Comparison of ENCODE assay signal across 8 cellular contexts in genomic region chr6:117674503-117674902, GRCh38. TPM values are rescaled to one million over a fixed set of nuclear protein-coding genes. Genes with fewer than 3 reads are reported as not detected.
A peak's percentile ranks its signal among the peaks of the same experiment; 100 is the strongest.
DNase-seq lines count a peak whose midpoint lies in the region; ATAC-seq and TF ChIP-seq lines count a peak whose summit lies in the region.

No MANE protein-coding gene starts in this region.

- no peaks in the 10 kb centered on the region for H3K9me2 ChIP-seq in HCT116 (ENCODE audit: insufficient read depth)

- no peaks in the 10 kb centered on the region for H3K9me3 ChIP-seq in HCT116 (ENCODE audit: control insufficient read depth in 1 of 2, insufficient read depth in 1 of 2, low read depth in 1 of 2, low read length in 2 of 2)
- 0 out of 2 replicates have a peak, but pooled peaks cover 3% of the 10 kb centered on the region for H3K9me3 ChIP-seq in SJSA1 (replicated peaks)
- no peaks in the 10 kb centered on the region for H3K9me3 ChIP-seq in skeletal muscle satellite cell (replicated peaks; ENCODE audit: low read length)

- BruUV-seq in HCT116 (replicated peaks; lab: Mats Ljungman, UMichigan), result no TSS peak

- CTCF ChIA-PET in HCT116 (lab: Charles Lee), result no interaction called here

- H2AFZ ChIP-seq in HCT116 (ENCODE audit: low read depth, low read length, poor library complexity, severe bottlenecking), result peak overlapping the region; percentile 75

- TF ChIP-seq RAD21 in HCT116 (IDR thresholded peaks at IDR 0.05; ENCODE audit: low read depth), result no peak

- H3K4me3 ChIP-seq in HCT116 (replicated peaks in 1 of 2; ENCODE audit: low read depth in 1 of 2, low read length in 2 of 2), result peak overlapping the region; percentile 59 to 71
- peak overlapping the region; percentile 89 for H3K4me3 ChIP-seq in SJSA1
- H3K4me3 ChIP-seq in fibroblast of villous mesenchyme (ENCODE audit: low read depth, low read length), result peak overlapping the region; percentile 78
- peak overlapping the region; percentile 72 for H3K4me3 ChIP-seq in skeletal muscle satellite cell (ENCODE audit: low read length)

- RAD21 ChIA-PET in HCT116 (lab: Charles Lee; ENCODE audit: low non-redundant PET in 1 of 2, low total read pairs in 2 of 2, uncharacterized antibody in 2 of 2, unreplicated experiment in 2 of 2), result interaction anchor here in 1 of 2 experiments (0.7 kb wide), 1 partner anchor 196 kb away, joined by 3 read pairs; no protein-coding TSS in a partner anchor

- H3K4me1 ChIP-seq in HCT116 (ENCODE audit: control insufficient read depth in 1 of 2, insufficient read depth in 2 of 2, low read length in 2 of 2) (peaks cover 7 to 22% of the 10 kb centered on the region in 2 experiments; a peak in 3 of 4 replicates), SJSA1 (replicated peaks) (peaks cover 7% of the 10 kb centered on the region; the same call in 1 of the 2 replicates), skeletal muscle satellite cell (ENCODE audit: control insufficient read depth, insufficient read depth, low read length) (peaks cover 17% of the 10 kb centered on the region)

- DNase-seq in HCT116 (ENCODE audit: low read depth, low spot score), result no peak
- no peak for DNase-seq in SJSA1 (ENCODE audit: low read depth in 1 of 2, low spot score in 2 of 2)
- DNase-seq in fibroblast of villous mesenchyme (ENCODE audit: low read depth), result no peak
- no peak for DNase-seq in NCI-H1694 treated with DMSO at 0.1 percent for 48 hours (lab: John Stamatoyannopoulos, UW)
- no peak for DNase-seq in NCI-H2227 treated with DMSO at 0.1 percent for 48 hours (lab: John Stamatoyannopoulos, UW)

- POLR2A ChIA-PET in HCT116 (lab: Charles Lee), result no interaction called here

- TF ChIP-seq CTCF in HCT116 (IDR thresholded peaks at IDR 0.05 in 2 of 3, conservative IDR thresholded peaks at IDR 0.05 in 1 of 3; ENCODE audit: borderline replicate concordance in 1 of 3, insufficient read depth in 1 of 3, low read depth in 2 of 3, low read length in 2 of 3) (no peak), fibroblast of villous mesenchyme (IDR thresholded peaks at IDR 0.05; ENCODE audit: insufficient read depth, low read depth, low read length) (no peak)

- H3K36me3 ChIP-seq in HCT116 (ENCODE audit: control insufficient read depth in 1 of 2, insufficient read depth in 2 of 2, low read length in 2 of 2) (no peaks in the 10 kb centered on the region; a peak in 1 of 4 replicates), SJSA1 (peaks cover 20% of the 10 kb centered on the region), skeletal muscle satellite cell (ENCODE audit: insufficient read depth, low read length) (peaks cover 8% of the 10 kb centered on the region)

- H4K20me1 ChIP-seq in HCT116 (ENCODE audit: insufficient read depth), result peaks cover 19% of the 10 kb centered on the region; the same call in 1 of the 2 replicates

- H3K27me3 ChIP-seq in HCT116 (ENCODE audit: insufficient read depth, low read length) (no peaks in the 10 kb centered on the region), SJSA1 (replicated peaks) (no peaks in the 10 kb centered on the region), skeletal muscle satellite cell (ENCODE audit: control insufficient read depth, insufficient read depth, low read length) (no peaks in the 10 kb centered on the region)

- H3K4me2 ChIP-seq in HCT116 (ENCODE audit: low read length) (peak overlapping the region; percentile 94), skeletal muscle satellite cell (ENCODE audit: low read length) (peak overlapping the region; percentile 80)

- H3K27ac ChIP-seq in HCT116 (ENCODE audit: low read depth, low read length) (0 out of 2 replicates have a peak overlapping the region, but pooled peaks have one; percentile 30), SJSA1 (no peak overlapping the region)

- H3K9ac ChIP-seq in HCT116 (ENCODE audit: low read length) (peak overlapping the region; percentile 81), skeletal muscle satellite cell (ENCODE audit: low read depth, low read length) (peak overlapping the region; percentile 64)

- intact Hi-C loops in HCT116 (cut with micrococcal nuclease), result loop anchor here (10.0 kb wide), 1 partner anchor 190 kb away; the partner anchor contains the start of gene DCBLD1

- peaks cover 52% of the 10 kb centered on the region for H3K79me2 ChIP-seq in HCT116 (ENCODE audit: insufficient read depth, low read length)

- TF ChIP-seq POLR2A in HCT116 (IDR thresholded peaks at IDR 0.05; ENCODE audit: borderline replicate concordance, extremely low read depth, insufficient read depth, insufficient read length), result no peak

- ATAC-seq in HCT116, result no peak
- ATAC-seq in GM18873 (IDR thresholded peaks at IDR 0.05; ENCODE audit: low FRiP score, unreplicated experiment), result no peak
- ATAC-seq in HG03571 (IDR thresholded peaks at IDR 0.05; ENCODE audit: unreplicated experiment), result no peak

TF ChIP-seq in HCT116, 20 proteins besides CTCF, POLR2A, EP300 and RAD21:
- TF ChIP-seq YY1 (IDR thresholded peaks at IDR 0.05; ENCODE audit: extremely low read depth, insufficient replicate concordance, low read depth, low read length) (no peak), POLR2AphosphoS5 (IDR thresholded peaks at IDR 0.05; ENCODE audit: low read depth, low read length) (no peak), EZH2phosphoT487 (IDR thresholded peaks at IDR 0.05; ENCODE audit: borderline replicate concordance) (no peak), ZFX (IDR thresholded peaks at IDR 0.05) (no peak), SIN3A (IDR thresholded peaks at IDR 0.05; ENCODE audit: low read depth) (no peak), REST (IDR thresholded peaks at IDR 0.05; ENCODE audit: low read depth) (no peak), ZNF274 (IDR thresholded peaks at IDR 0.05; ENCODE audit: low read depth, low read length) (no peak), TCF7L2 (IDR thresholded peaks at IDR 0.05; ENCODE audit: borderline replicate concordance, extremely low read depth, insufficient read depth, insufficient read length) (no peak), JUND (IDR thresholded peaks at IDR 0.05) (no peak), FOSL1 (IDR thresholded peaks at IDR 0.05; ENCODE audit: low read depth) (no peak), CBX3 (IDR thresholded peaks at IDR 0.05; ENCODE audit: low read depth) (no peak), EZH2 (IDR thresholded peaks at IDR 0.05) (no peak), ELF1 (IDR thresholded peaks at IDR 0.05; ENCODE audit: borderline replicate concordance, low read depth) (no peak), SP1 (IDR thresholded peaks at IDR 0.05; ENCODE audit: low read depth) (no peak), SRF (IDR thresholded peaks at IDR 0.05; ENCODE audit: low read depth) (no peak)
- TF ChIP-seq, protein P1, sequence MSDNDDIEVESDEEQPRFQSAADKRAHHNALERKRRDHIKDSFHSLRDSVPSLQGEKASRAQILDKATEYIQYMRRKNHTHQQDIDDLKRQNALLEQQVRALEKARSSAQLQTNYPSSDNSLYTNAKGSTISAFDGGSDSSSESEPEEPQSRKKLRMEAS (IDR thresholded peaks at IDR 0.05), result no peak
- TF ChIP-seq, protein P2, sequence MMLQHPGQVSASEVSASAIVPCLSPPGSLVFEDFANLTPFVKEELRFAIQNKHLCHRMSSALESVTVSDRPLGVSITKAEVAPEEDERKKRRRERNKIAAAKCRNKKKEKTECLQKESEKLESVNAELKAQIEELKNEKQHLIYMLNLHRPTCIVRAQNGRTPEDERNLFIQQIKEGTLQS (IDR thresholded peaks at IDR 0.05), result no peak
- TF ChIP-seq, protein P3, sequence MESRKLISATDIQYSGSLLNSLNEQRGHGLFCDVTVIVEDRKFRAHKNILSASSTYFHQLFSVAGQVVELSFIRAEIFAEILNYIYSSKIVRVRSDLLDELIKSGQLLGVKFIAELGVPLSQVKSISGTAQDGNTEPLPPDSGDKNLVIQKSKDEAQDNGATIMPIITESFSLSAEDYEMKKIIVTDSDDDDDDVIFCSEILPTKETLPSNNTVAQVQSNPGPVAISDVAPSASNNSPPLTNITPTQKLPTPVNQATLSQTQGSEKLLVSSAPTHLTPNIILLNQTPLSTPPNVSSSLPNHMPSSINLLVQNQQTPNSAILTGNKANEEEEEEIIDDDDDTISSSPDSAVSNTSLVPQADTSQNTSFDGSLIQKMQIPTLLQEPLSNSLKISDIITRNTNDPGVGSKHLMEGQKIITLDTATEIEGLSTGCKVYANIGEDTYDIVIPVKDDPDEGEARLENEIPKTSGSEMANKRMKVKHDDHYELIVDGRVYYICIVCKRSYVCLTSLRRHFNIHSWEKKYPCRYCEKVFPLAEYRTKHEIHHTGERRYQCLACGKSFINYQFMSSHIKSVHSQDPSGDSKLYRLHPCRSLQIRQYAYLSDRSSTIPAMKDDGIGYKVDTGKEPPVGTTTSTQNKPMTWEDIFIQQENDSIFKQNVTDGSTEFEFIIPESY (IDR thresholded peaks at IDR 0.05; ENCODE audit: extremely low read depth, insufficient replicate concordance, low read length), result no peak

RNA-seq across cellular contexts. Expression of gene NUS1, which starts 0.8 kb away (rescaled TPM):
- 46.2 TPM for total RNA-seq in HCT116 (2021; ENCODE audit: unreplicated experiment)
- polyA plus RNA-seq in HCT116 (2012), result 12.7 and 15.6 TPM in 2 replicates
- total RNA-seq in SJSA1 (2014; rRNA removed; shearing (Covaris generic)), result 13.7 and 17.8 TPM in 2 replicates
- 20.3 and 26.8 TPM in 2 replicates for total RNA-seq in fibroblast of villous mesenchyme
- 31.9 and 36.0 TPM in 2 replicates for total RNA-seq in skeletal muscle satellite cell (2012; rRNA removed)
